Comparison of ENCODE assay signal across 1 cellular context in genomic region chr2:16546128-16546754, GRCh38.
TF ChIP-seq lines count a peak whose summit lies in the region.

No MANE protein-coding gene starts in this region.

TF ChIP-seq in HepG2, 621 proteins besides CTCF, POLR2A, EP300 and RAD21 (continued from another document and continues in another):
- TF ChIP-seq SIX1 (CRISPR knock-in tag; IDR thresholded peaks at IDR 0.05; ENCODE audit: borderline replicate concordance) (peak; percentile 47; the same call in 1 of the 2 replicates), IRF2 (CRISPR knock-in tag; IDR thresholded peaks at IDR 0.05) (peak; percentile 51; the same call in 1 of the 2 replicates), HMGXB3 (CRISPR knock-in tag; IDR thresholded peaks at IDR 0.05; ENCODE audit: borderline replicate concordance) (peak; percentile 75; the same call in 1 of the 2 replicates), ZNF124 (CRISPR knock-in tag; IDR thresholded peaks at IDR 0.05) (0 out of 2 replicates have a peak, but pooled peaks have one; percentile 52), ZSCAN9 (CRISPR knock-in tag; IDR thresholded peaks at IDR 0.05; ENCODE audit: borderline replicate concordance) (peak; percentile 95), SP140L (CRISPR knock-in tag; IDR thresholded peaks at IDR 0.05; ENCODE audit: borderline replicate concordance) (peak; percentile 91; the same call in 1 of the 2 replicates), GLI4 (CRISPR knock-in tag; IDR thresholded peaks at IDR 0.05; ENCODE audit: borderline replicate concordance) (no peak), BRCA1 (CRISPR knock-in tag; IDR thresholded peaks at IDR 0.05) (peak; percentile 87; the same call in 1 of the 2 replicates), TSC22D2 (CRISPR knock-in tag; IDR thresholded peaks at IDR 0.05; ENCODE audit: borderline replicate concordance) (peak; percentile 95), ZNF7 (CRISPR knock-in tag; IDR thresholded peaks at IDR 0.05) (no peak), BCL6 (CRISPR knock-in tag; IDR thresholded peaks at IDR 0.05) (peak; percentile 30; the same call in 1 of the 2 replicates), KMT2B (CRISPR knock-in tag; IDR thresholded peaks at IDR 0.05) (0 out of 2 replicates have a peak, but pooled peaks have one; percentile 39), ZNF629 (CRISPR knock-in tag; conservative IDR thresholded peaks at IDR 0.05) (no peak), MZF1 (CRISPR knock-in tag; IDR thresholded peaks at IDR 0.05; ENCODE audit: borderline replicate concordance) (no peak), RXRB (CRISPR knock-in tag; IDR thresholded peaks at IDR 0.05; ENCODE audit: borderline replicate concordance) (peak; percentile 67), ELK4 (CRISPR knock-in tag; IDR thresholded peaks at IDR 0.05; ENCODE audit: borderline replicate concordance) (no peak), MED1 (CRISPR knock-in tag; IDR thresholded peaks at IDR 0.05) (peak; percentile 49; the same call in 1 of the 2 replicates), KLF6 (CRISPR knock-in tag; IDR thresholded peaks at IDR 0.05) (0 out of 2 replicates have a peak, but pooled peaks have one; percentile 63), ZNF800 (CRISPR knock-in tag; IDR thresholded peaks at IDR 0.05) (peak; percentile 49; the same call in 1 of the 2 replicates), NCOA5 (CRISPR knock-in tag; IDR thresholded peaks at IDR 0.05) (no peak), ZBTB25 (CRISPR knock-in tag; IDR thresholded peaks at IDR 0.05) (peak; percentile 74; the same call in 1 of the 2 replicates), ZNF431 (CRISPR knock-in tag; IDR thresholded peaks at IDR 0.05; ENCODE audit: borderline replicate concordance, low read depth) (0 out of 2 replicates have a peak, but pooled peaks have one; percentile 48), GZF1 (CRISPR knock-in tag; IDR thresholded peaks at IDR 0.05) (no peak), TEF (CRISPR knock-in tag; IDR thresholded peaks at IDR 0.05) (peak; percentile 71; the same call in 1 of the 2 replicates), CREB1 (IDR thresholded peaks at IDR 0.05) (no peak), CREB1 (CRISPR knock-in tag; IDR thresholded peaks at IDR 0.05) (no peak), ZNF503 (CRISPR knock-in tag; IDR thresholded peaks at IDR 0.05) (no peak), MEIS2 (CRISPR knock-in tag; IDR thresholded peaks at IDR 0.05) (0 out of 2 replicates have a peak, but pooled peaks have one; percentile 43), PATZ1 (CRISPR knock-in tag; IDR thresholded peaks at IDR 0.05) (0 out of 2 replicates have a peak, but pooled peaks have one; percentile 26), RXRA (CRISPR knock-in tag; IDR thresholded peaks at IDR 0.05) (no peak), ZNF451 (CRISPR knock-in tag; IDR thresholded peaks at IDR 0.05) (no peak), MTA3 (CRISPR knock-in tag; IDR thresholded peaks at IDR 0.05) (no peak), THAP9 (CRISPR knock-in tag; IDR thresholded peaks at IDR 0.05; ENCODE audit: borderline replicate concordance) (no peak), KLF11 (CRISPR knock-in tag; IDR thresholded peaks at IDR 0.05) (0 out of 2 replicates have a peak, but pooled peaks have one; percentile 79), REXO4 (CRISPR knock-in tag; IDR thresholded peaks at IDR 0.05; ENCODE audit: borderline replicate concordance) (no peak), GATAD1 (CRISPR knock-in tag; IDR thresholded peaks at IDR 0.05) (0 out of 2 replicates have a peak, but pooled peaks have one; percentile 30), ZNF512B (CRISPR knock-in tag; IDR thresholded peaks at IDR 0.05; ENCODE audit: borderline replicate concordance) (no peak), ARID2 (CRISPR knock-in tag; IDR thresholded peaks at IDR 0.05; ENCODE audit: borderline replicate concordance) (no peak), ZNF557 (CRISPR knock-in tag; IDR thresholded peaks at IDR 0.05) (peak; percentile 96)
